ENCODE assay signal across 26 cellular contexts in genomic region chr12:102204025-102204424, GRCh38. TPM values are rescaled to one million over a fixed set of nuclear protein-coding genes. Genes with fewer than 3 reads are reported as not detected.
DNase-seq lines count a peak whose midpoint lies in the region; ATAC-seq, FAIRE-seq and TF ChIP-seq lines count a peak whose summit lies in the region.
"Had no signal": no experiment of that assay in that cellular context is flagged by ENCODE, and none has a peak within 500 bp of the region (broad histone marks: within the 10 kb centered on the region; RNA-seq: fewer than 3 reads in every experiment).

No MANE protein-coding gene starts in this region.

- no peak for TF ChIP-seq POLR2A in GM12892 (IDR thresholded peaks at IDR 0.05; ENCODE audit: low read depth, low read length)

- no peaks in the 10 kb centered on the region for H3K27me3 Mint-ChIP-seq in activated T-cell treated with anti-CD3 and anti-CD28 coated beads, Interleukin-2, amount 50 U/mL, for 72 hours (ENCODE audit: low read depth)
- H3K27me3 Mint-ChIP-seq in activated T-helper 1 cell treated with anti-CD3 and anti-CD28 coated beads, Interleukin-12 subunit alpha, Interleukin-12 subunit beta, Interleukin-2, Interleukin-4 antibody, amounts not matched to agents 30 ng/mL and 10 ng/mL and 1 ng/mL, durations not matched to agents 14 hours and 24 hours and 36 hours (ENCODE audit: insufficient read depth): no peaks in the 10 kb centered on the region
- no peaks in the 10 kb centered on the region for H3K27me3 Mint-ChIP-seq in activated naive CD8-positive, alpha-beta T cell treated with anti-CD3 and anti-CD28 coated beads, Interleukin-2, amount 50 U/mL, for 24 hours
- H3K27me3 Mint-ChIP-seq: CD4-positive, alpha-beta T cell; CD8-positive, alpha-beta memory T cell had no signal

- no peak for TF ChIP-seq CTCF in psoas muscle (IDR thresholded peaks at IDR 0.05)

- H3K27me3 ChIP-seq in psoas muscle (ENCODE audit: insufficient read depth in 3 of 3, low read length in 2 of 3): no peaks in the 10 kb centered on the region
- H3K27me3 ChIP-seq: BE2C; BLaER1 treated with 17β-estradiol and CSF1 and Interleukin-3, amounts not matched to agents 10 nM and 100 nM had no signal

- peaks cover 5% of the 10 kb centered on the region for H3K9me3 ChIP-seq in psoas muscle
- H3K9me3 ChIP-seq: BE2C, HAP-1 had no signal

- peak overlapping the region; percentile 30 for H3K27ac Mint-ChIP-seq in activated T-cell treated with anti-CD3 and anti-CD28 coated beads, Interleukin-2, amount 50 U/mL, for 72 hours
- H3K27ac Mint-ChIP-seq in activated T-helper 1 cell treated with anti-CD3 and anti-CD28 coated beads, Interleukin-12 subunit alpha, Interleukin-12 subunit beta, Interleukin-2, Interleukin-4 antibody, amounts not matched to agents 30 ng/mL and 10 ng/mL and 1 ng/mL, durations not matched to agents 14 hours and 24 hours and 36 hours: peak overlapping the region; percentile 4
- H3K27ac Mint-ChIP-seq in activated naive CD8-positive, alpha-beta T cell treated with anti-CD3 and anti-CD28 coated beads, Interleukin-2, amount 50 U/mL, for 24 hours: peak overlapping the region; percentile 19
- H3K27ac Mint-ChIP-seq: CD14-positive monocyte; CD4-positive, alpha-beta T cell; CD8-positive, alpha-beta memory T cell; HFFc6 had no signal

- H3K4me1 Mint-ChIP-seq in activated T-cell treated with anti-CD3 and anti-CD28 coated beads, Interleukin-2, amount 50 U/mL, for 72 hours (ENCODE audit: low read depth): peaks cover 14% of the 10 kb centered on the region
- H3K4me1 Mint-ChIP-seq in activated T-helper 1 cell treated with anti-CD3 and anti-CD28 coated beads, Interleukin-12 subunit alpha, Interleukin-12 subunit beta, Interleukin-2, Interleukin-4 antibody, amounts not matched to agents 30 ng/mL and 10 ng/mL and 1 ng/mL, durations not matched to agents 14 hours and 24 hours and 36 hours (ENCODE audit: low read depth): no peaks in the 10 kb centered on the region
- H3K4me1 Mint-ChIP-seq in activated naive CD8-positive, alpha-beta T cell treated with anti-CD3 and anti-CD28 coated beads, Interleukin-2, amount 50 U/mL, for 24 hours: peaks cover 11% of the 10 kb centered on the region
- H3K4me1 Mint-ChIP-seq: CD14-positive monocyte; CD8-positive, alpha-beta memory T cell had no signal

- H3K9me3 Mint-ChIP-seq in activated T-cell treated with anti-CD3 and anti-CD28 coated beads, Interleukin-2, amount 50 U/mL, for 72 hours: peaks cover 15 to 19% of the 10 kb centered on the region in 2 donors
- H3K9me3 Mint-ChIP-seq in activated T-helper 1 cell treated with anti-CD3 and anti-CD28 coated beads, Interleukin-12 subunit alpha, Interleukin-12 subunit beta, Interleukin-2, Interleukin-4 antibody, amounts not matched to agents 30 ng/mL and 10 ng/mL and 1 ng/mL, durations not matched to agents 14 hours and 24 hours and 36 hours: peaks cover 25% of the 10 kb centered on the region
- H3K9me3 Mint-ChIP-seq in activated naive CD8-positive, alpha-beta T cell treated with anti-CD3 and anti-CD28 coated beads, Interleukin-2, amount 50 U/mL, for 24 hours: peaks cover 32% of the 10 kb centered on the region
- H3K9me3 Mint-ChIP-seq: HFFc6 had no signal

- intact Hi-C loops in activated T-helper 1 cell treated with anti-CD3 and anti-CD28 coated beads, Interleukin-12 subunit alpha, Interleukin-12 subunit beta, Interleukin-2, Interleukin-4 antibody, amounts not matched to agents 30 ng/mL and 10 ng/mL and 1 ng/mL, durations not matched to agents 14 hours and 24 hours and 36 hours (cut with micrococcal nuclease): no loop called here
- intact Hi-C loops in psoas muscle (cut with DNase I) (no loop called here), Right ventricle myocardium superior (cut with DNase I) (no loop called here)

- no peak overlapping the region for H3K4me3 Mint-ChIP-seq in activated T-cell treated with anti-CD3 and anti-CD28 coated beads, Interleukin-2, amount 50 U/mL, for 72 hours
- H3K4me3 Mint-ChIP-seq in activated T-helper 1 cell treated with anti-CD3 and anti-CD28 coated beads, Interleukin-12 subunit alpha, Interleukin-12 subunit beta, Interleukin-2, Interleukin-4 antibody, amounts not matched to agents 30 ng/mL and 10 ng/mL and 1 ng/mL, durations not matched to agents 14 hours and 24 hours and 36 hours: no peak overlapping the region
- no peak overlapping the region for H3K4me3 Mint-ChIP-seq in activated naive CD8-positive, alpha-beta T cell treated with anti-CD3 and anti-CD28 coated beads, Interleukin-2, amount 50 U/mL, for 24 hours
- H3K4me3 Mint-ChIP-seq: CD14-positive monocyte; CD4-positive, alpha-beta T cell; CD8-positive, alpha-beta memory T cell; HFFc6 had no signal

- H3K36me3 Mint-ChIP-seq in activated T-cell treated with anti-CD3 and anti-CD28 coated beads, Interleukin-2, amount 50 U/mL, for 72 hours (ENCODE audit: insufficient read depth in 2 of 2): peaks cover 20 to 32% of the 10 kb centered on the region in 2 donors
- peaks cover 45% of the 10 kb centered on the region for H3K36me3 Mint-ChIP-seq in activated T-helper 1 cell treated with anti-CD3 and anti-CD28 coated beads, Interleukin-12 subunit alpha, Interleukin-12 subunit beta, Interleukin-2, Interleukin-4 antibody, amounts not matched to agents 30 ng/mL and 10 ng/mL and 1 ng/mL, durations not matched to agents 14 hours and 24 hours and 36 hours (ENCODE audit: low read depth)
- H3K36me3 Mint-ChIP-seq in activated naive CD8-positive, alpha-beta T cell treated with anti-CD3 and anti-CD28 coated beads, Interleukin-2, amount 50 U/mL, for 24 hours (ENCODE audit: low read depth): peaks cover 33% of the 10 kb centered on the region

- no peak overlapping the region for H3K27ac ChIP-seq in psoas muscle
- H3K27ac ChIP-seq: BLaER1 treated with 17β-estradiol and CSF1 and Interleukin-3, amounts not matched to agents 10 nM and 100 nM had no signal

- peak; percentile 17 for FAIRE-seq in GM12892 (lab: Jason Lieb, UNC)
- FAIRE-seq: GM12878, GM18507, H54 had no signal

- no peaks in the 10 kb centered on the region for H3K4me1 ChIP-seq in psoas muscle
- H3K4me1 ChIP-seq: BE2C; BLaER1 treated with 17β-estradiol and CSF1 and Interleukin-3, amounts not matched to agents 10 nM and 100 nM; HAP-1 had no signal

- H3K4me3 ChIP-seq in psoas muscle: no peak overlapping the region
- H3K4me3 ChIP-seq: BLaER1 treated with 17β-estradiol and CSF1 and Interleukin-3, amounts not matched to agents 10 nM and 100 nM; GM12878; HAP-1 had no signal

- no peaks in the 10 kb centered on the region for H3K36me3 ChIP-seq in psoas muscle (ENCODE audit: insufficient read depth in 1 of 2, low read depth in 1 of 2)
- H3K36me3 ChIP-seq: BE2C had no signal

- no peak for DNase-seq in activated T-cell treated with anti-CD3 and anti-CD28 coated beads, Interleukin-2, amount 50 U/mL, for 72 hours
- DNase-seq in activated T-cell treated with anti-CD3 and anti-CD28 coated beads, Interleukin-2, amount 50 U/mL, for 48 hours: no peak
- DNase-seq in GM12892 (ENCODE audit: insufficient read length): no peak
- no peak for DNase-seq in activated T-helper 1 cell treated with anti-CD3 and anti-CD28 coated beads, Interleukin-12 subunit alpha, Interleukin-12 subunit beta, Interleukin-2, Interleukin-4 antibody, amounts not matched to agents 30 ng/mL and 10 ng/mL and 1 ng/mL, durations not matched to agents 14 hours and 24 hours and 36 hours (ENCODE audit: low spot score)
- DNase-seq in activated naive CD8-positive, alpha-beta T cell treated with anti-CD3 and anti-CD28 coated beads, Interleukin-2, amount 50 U/mL, for 24 hours: no peak
- DNase-seq in AG20443 (ENCODE audit: low spot score): no peak
- DNase-seq in psoas muscle: no peak
- DNase-seq in Right ventricle myocardium superior: no peak
- DNase-seq: AML-193; BE2C; CD4-positive, alpha-beta T cell; CD8-positive, alpha-beta memory T cell; DMS 273 treated with DMSO at 0.1 percent for 48 hours; DMS79; EL; GDM1; GOT3; HFFc6 had no signal

- ATAC-seq in activated T-cell treated with anti-CD3 and anti-CD28 coated beads, Interleukin-2, amount 50 U/mL, for 72 hours (replicated peaks in 1 of 2): peak; percentile 47 to 66
- ATAC-seq in activated naive CD8-positive, alpha-beta T cell treated with anti-CD3 and anti-CD28 coated beads, Interleukin-2, amount 50 U/mL, for 24 hours: peak; percentile 73
- no peak for ATAC-seq in psoas muscle
- ATAC-seq in Right ventricle myocardium superior (ENCODE audit: poor library complexity): no peak
- ATAC-seq: GM12878 had no signal

- WGBS in psoas muscle, 3 donors: 94 to 96% (median 95%) methylated on average over 2 of the region's 2 CpGs

RNA-seq across cellular contexts. Expression of gene PMCH, which starts 6.4 kb away (rescaled TPM):
- 1 to 10 TPM; 1.1 to 1.2 TPM for total RNA-seq in activated T-cell treated with anti-CD3 and anti-CD28 coated beads, Interleukin-2, amount 50 U/mL, for 72 hours
- 1.6 TPM for polyA plus RNA-seq in GM12892 (2012; ENCODE audit: missing spikeins)
- 3.1 and 4.3 TPM in 2 replicates for total RNA-seq in activated T-helper 1 cell treated with anti-CD3 and anti-CD28 coated beads, Interleukin-12 subunit alpha, Interleukin-12 subunit beta, Interleukin-2, Interleukin-4 antibody, amounts not matched to agents 30 ng/mL and 10 ng/mL and 1 ng/mL, durations not matched to agents 14 hours and 24 hours and 36 hours
- total RNA-seq in psoas muscle (not detected), Right ventricle myocardium superior (not detected)
- polyA plus RNA-seq in psoas muscle: not detected
- total RNA-seq: A172; A673; CD4-positive, alpha-beta T cell; GM12878; HFFc6 had no signal
- polyA plus RNA-seq: CD14-positive monocyte; CD8-positive, alpha-beta memory T cell had no signal

Comparison
In these comparisons a context has a peak if more than half of its experiments do, and no peak if none do; other contexts are left out.
1. ATAC-seq: peak in activated T-cell treated with anti-CD3 and anti-CD28 coated beads, Interleukin-2, amount 50 U/mL, for 72 hours (2 of 2) and activated naive CD8-positive, alpha-beta T cell treated with anti-CD3 and anti-CD28 coated beads, Interleukin-2, amount 50 U/mL, for 24 hours (single experiment); none in psoas muscle (0 of 4) and Right ventricle myocardium superior (single experiment).
2. Peak in every context shown above with its lines, with median percentiles within 50 percentile points of each other: H3K27ac Mint-ChIP-seq.